ENCODE assay signal across 17 cellular contexts in genomic region chr13:89951341-89951740, GRCh38.
"Had no signal": no experiment of that assay in that cellular context is flagged by ENCODE, and none has a peak within 500 bp of the region (broad histone marks: within the 10 kb centered on the region; RNA-seq: fewer than 3 reads in every experiment).

No MANE protein-coding gene starts in this region.

- H3K4me3 ChIP-seq: breast epithelium, esophagus muscularis mucosa, psoas muscle had no signal

- H3K4me1 ChIP-seq: breast epithelium, esophagus muscularis mucosa, foreskin keratinocyte, psoas muscle had no signal

- H3K27ac ChIP-seq: breast epithelium, esophagus muscularis mucosa, foreskin keratinocyte, psoas muscle had no signal

- H3K4me1 Mint-ChIP-seq: activated naive CD8-positive, alpha-beta T cell treated with anti-CD3 and anti-CD28 coated beads, Interleukin-2, amount 10 ng/mL, durations not matched to agents 7 days and 5 days; memory B cell; nephron had no signal

- H3K27ac Mint-ChIP-seq: activated naive CD8-positive, alpha-beta T cell treated with anti-CD3 and anti-CD28 coated beads, Interleukin-2, amount 10 ng/mL, durations not matched to agents 7 days and 5 days; memory B cell; nephron; T-helper 1 cell treated with Interleukin-12 subunit alpha and Interleukin-12 subunit beta and Interleukin-4 antibody, amounts not matched to agents 30 μg/mL and 1 μg/mL, for 36 hours; type B pancreatic cell had no signal

- H3K36me3 Mint-ChIP-seq: activated naive CD8-positive, alpha-beta T cell treated with anti-CD3 and anti-CD28 coated beads, Interleukin-2, amount 10 ng/mL, durations not matched to agents 7 days and 5 days; memory B cell; type B pancreatic cell had no signal

- H3K36me3 ChIP-seq: esophagus muscularis mucosa had no signal

- H3K27me3 ChIP-seq: breast epithelium, esophagus muscularis mucosa, foreskin keratinocyte had no signal

- H3K4me3 Mint-ChIP-seq: activated naive CD8-positive, alpha-beta T cell treated with anti-CD3 and anti-CD28 coated beads, Interleukin-2, amount 10 ng/mL, durations not matched to agents 7 days and 5 days; memory B cell; nephron; T-helper 1 cell treated with Interleukin-12 subunit alpha and Interleukin-12 subunit beta and Interleukin-4 antibody, amounts not matched to agents 30 μg/mL and 1 μg/mL, for 36 hours; type B pancreatic cell had no signal

- H3K9me3 Mint-ChIP-seq: type B pancreatic cell had no signal

- DNase-seq: activated CD4-positive, alpha-beta T cell treated with anti-CD3 and anti-CD28 coated beads, Interleukin-2, amount 50 U/mL, for 48 hours; activated CD4-positive, CD25-positive, alpha-beta regulatory T cell treated with anti-CD3 and anti-CD28 coated beads, Interleukin-2, amount 50 U/mL, for 72 hours; activated gamma-delta T cell treated with Interleukin-2 at 50 U/mL for 16 hours; activated naive CD8-positive, alpha-beta T cell treated with anti-CD3 and anti-CD28 coated beads, Interleukin-2, amount 10 ng/mL, durations not matched to agents 7 days and 5 days; activated T-cell treated with anti-CD3 and anti-CD28 coated beads, Interleukin-2, amount 50 U/mL, for 48 hours; aorta; foreskin keratinocyte; head of caudate nucleus; psoas muscle; stimulated activated CD4-positive, alpha-beta T cell treated with anti-CD3 and anti-CD28 coated beads, Interleukin-12 subunit alpha, Interleukin-12 subunit beta, amount 100 ng/mL, for 4 hours; stimulated activated naive CD4-positive, alpha-beta T cell treated with Interleukin-2 at 50 U/mL for 16 hours had no signal

- H3K27me3 Mint-ChIP-seq: activated naive CD8-positive, alpha-beta T cell treated with anti-CD3 and anti-CD28 coated beads, Interleukin-2, amount 10 ng/mL, durations not matched to agents 7 days and 5 days; memory B cell; type B pancreatic cell had no signal

- H3K9me3 ChIP-seq: esophagus muscularis mucosa, psoas muscle had no signal
